Comparison of ENCODE assay signal across 12 cellular contexts in genomic region chr15:89371145-89372044, GRCh38. TPM values are rescaled to one million over a fixed set of nuclear protein-coding genes. Genes with fewer than 3 reads are reported as not detected.
A peak's percentile ranks its signal among the peaks of the same experiment; 100 is the strongest.
DNase-seq lines count a peak whose midpoint lies in the region; ATAC-seq and TF ChIP-seq lines count a peak whose summit lies in the region.
"Had no signal": no experiment of that assay in that cellular context is flagged by ENCODE, and none has a peak within 500 bp of the region (broad histone marks: within the 10 kb centered on the region; RNA-seq: fewer than 3 reads in every experiment).

No MANE protein-coding gene starts in this region.

- H3K4me1 ChIP-seq in transverse colon, result peaks cover 6 to 16% (median 11%) of the 10 kb centered on the region in 4 donors

- H3K27me3 Mint-ChIP-seq in WTC11 (ENCODE audit: low read depth) (peaks cover 99% of the 10 kb centered on the region), osteocyte (ENCODE audit: unreplicated experiment) (peaks cover 74% of the 10 kb centered on the region)

- CTCF ChIA-PET in WTC11 (lab: Charles Lee), result interaction anchor here (1.4 to 2.2 kb wide), 3 partner anchors 12 to 71 kb away, joined by 5 to 23 read pairs (median 5); no protein-coding TSS in a partner anchor

- H3K36me3 Mint-ChIP-seq in WTC11 (no peaks in the 10 kb centered on the region), osteocyte (ENCODE audit: unreplicated experiment) (no peaks in the 10 kb centered on the region)

- no peak for TF ChIP-seq POLR2A in transverse colon (IDR thresholded peaks at IDR 0.05)

- H3K27me3 ChIP-seq in transverse colon, result peaks cover 99% of the 10 kb centered on the region
- H3K27me3 ChIP-seq: BE2C had no signal

- 21% methylated on average over 57 of the region's 92 CpGs; no CpG with 5 or more reads in 1 of the 2 donors for WGBS in transverse colon (ENCODE audit: low coverage in 1 of 2), 2 donors

- POLR2A ChIA-PET in WTC11 (lab: Charles Lee), result no interaction called here

- no peaks in the 10 kb centered on the region for H3K36me3 ChIP-seq in transverse colon

- no peak overlapping the region for H3K27ac ChIP-seq in transverse colon

- ATAC-seq in WTC11 (peak; percentile 20), left cardiac atrium (peak; percentile 67 to 74), GM21825 (IDR thresholded peaks at IDR 0.05; ENCODE audit: unreplicated experiment) (no peak), HG02642 (IDR thresholded peaks at IDR 0.05; ENCODE audit: poor library complexity, unreplicated experiment) (no peak)
- ATAC-seq: GM12878 had no signal

- DNase-seq in AG20443 (ENCODE audit: low spot score), result peak; percentile 66
- peak; percentile 40 for DNase-seq in WTC11 (ENCODE audit: low spot score)
- no peak for DNase-seq in left cardiac atrium
- DNase-seq in osteocyte (ENCODE audit: extremely low spot score, unreplicated experiment), result no peak
- no peak for DNase-seq in transverse colon
- no peak for DNase-seq in stimulated activated CD4-positive, alpha-beta T cell treated with anti-CD3 and anti-CD28 coated beads, Interleukin-1b, Interleukin-23, amount 100 ng/mL, for 48 hours
- DNase-seq: activated B cell treated with CpG ODN at 0.5 μM for 24 hours; BE2C; stimulated activated CD4-positive, alpha-beta T cell treated with anti-CD3 and anti-CD28 coated beads, Interleukin-4, amount 100 ng/mL, for 4 hours had no signal

- TF ChIP-seq EP300 in transverse colon (IDR thresholded peaks at IDR 0.05; ENCODE audit: low read depth), result no peak

- TF ChIP-seq CTCF in WTC11 (IDR thresholded peaks at IDR 0.05) (no peak), osteocyte (IDR thresholded peaks at IDR 0.05) (no peak), transverse colon (IDR thresholded peaks at IDR 0.05) (no peak)

- intact Hi-C loops in left cardiac atrium (cut with DNase I), result no loop called here
- intact Hi-C loops in transverse colon (cut with DNase I; ENCODE audit: low total_unique reads), result no loop called here

- in situ Hi-C loops in transverse colon (cut with MboI; ENCODE audit: low pct_ligation_motif_present in 1 of 4, low pct_unique_long_range_greater_than_20kb in 1 of 4, low sequenced_read_pairs in 3 of 4), result loop anchor here in 1 of 4 donors (5.0 kb wide), 1 partner anchor 46 kb away; no protein-coding TSS in a partner anchor

- no peaks in the 10 kb centered on the region for H3K9me3 ChIP-seq in transverse colon
- H3K9me3 ChIP-seq: BE2C had no signal

- H3K27ac Mint-ChIP-seq in WTC11 (no peak overlapping the region), osteocyte (ENCODE audit: unreplicated experiment) (no peak overlapping the region)
- H3K27ac Mint-ChIP-seq: activated B cell treated with CpG ODN at 0.5 μM for 24 hours had no signal

- H3K4me1 Mint-ChIP-seq in WTC11, result peaks cover 45% of the 10 kb centered on the region
- peaks cover 10% of the 10 kb centered on the region for H3K4me1 Mint-ChIP-seq in osteocyte (ENCODE audit: unreplicated experiment)

- H3K9me3 Mint-ChIP-seq in WTC11, result no peaks in the 10 kb centered on the region
- no peaks in the 10 kb centered on the region for H3K9me3 Mint-ChIP-seq in osteocyte (ENCODE audit: unreplicated experiment)
- H3K9me3 Mint-ChIP-seq: activated B cell treated with CpG ODN at 0.5 μM for 24 hours had no signal

- H3K4me3 Mint-ChIP-seq in WTC11 (peak overlapping the region; percentile 53), osteocyte (ENCODE audit: unreplicated experiment) (peak overlapping the region; percentile 35)
- H3K4me3 Mint-ChIP-seq: activated B cell treated with CpG ODN at 0.5 μM for 24 hours had no signal

- peak overlapping the region in 1 of 4 donors; percentile 34 for H3K4me3 ChIP-seq in transverse colon
- H3K4me3 ChIP-seq: GM12878 had no signal

TF ChIP-seq in WTC11, 78 proteins besides CTCF, POLR2A, EP300 and RAD21:
- TF ChIP-seq NR3C1 (CRISPR knock-in tag; conservative IDR thresholded peaks at IDR 0.05; ENCODE audit: low read depth), result no peak
- no peak for TF ChIP-seq HMGA2 (CRISPR knock-in tag; IDR thresholded peaks at IDR 0.05)
- no peak for TF ChIP-seq NFATC4 (CRISPR knock-in tag; IDR thresholded peaks at IDR 0.05)
- no peak for TF ChIP-seq ZMAT4 (CRISPR knock-in tag; IDR thresholded peaks at IDR 0.05)
- no peak for TF ChIP-seq EMX1 (CRISPR knock-in tag; IDR thresholded peaks at IDR 0.05)
- no peak for TF ChIP-seq MXD4 (CRISPR knock-in tag; IDR thresholded peaks at IDR 0.05; ENCODE audit: borderline replicate concordance)
- TF ChIP-seq ZSCAN18 (CRISPR knock-in tag; IDR thresholded peaks at IDR 0.05), result no peak
- TF ChIP-seq NR1H2 (CRISPR knock-in tag; IDR thresholded peaks at IDR 0.05), result no peak

RNA-seq across cellular contexts. Expression of gene POLG, which starts 36.8 kb away (rescaled TPM):
- 63.9 to 76.2 TPM (median 68.3 TPM) in 3 replicates for total RNA-seq in WTC11 (2021)
- total RNA-seq in left cardiac atrium, result 10 to 100 TPM; 35.3 to 39.3 TPM
- 52.0 and 60.8 TPM in 2 replicates for total RNA-seq in osteocyte
- 100 to 1,000 TPM in 2 of 4 donors, 10 to 100 TPM in 2; 64.5 to 204 (median 114) TPM for total RNA-seq in transverse colon

Comparison
In these comparisons a context has a peak if more than half of its experiments do, and no peak if none do; other contexts are left out.
1. DNase-seq: peak in AG20443 (single experiment) and WTC11 (single experiment); none in left cardiac atrium (single experiment), osteocyte (single experiment), transverse colon (single experiment) and stimulated activated CD4-positive, alpha-beta T cell treated with anti-CD3 and anti-CD28 coated beads, Interleukin-1b, Interleukin-23, amount 100 ng/mL, for 48 hours (single experiment).
2. ATAC-seq: peak in WTC11 (single experiment) and left cardiac atrium (2 of 2); none in GM21825 (single experiment) and HG02642 (single experiment).